23 cellular contexts compared by ENCODE assay signal in genomic region chr3:17745301-17745700, GRCh38.
"Had no signal": no experiment of that assay in that cellular context is flagged by ENCODE, and none has a peak within 500 bp of the region (broad histone marks: within the 10 kb centered on the region; RNA-seq: fewer than 3 reads in every experiment).

No MANE protein-coding gene starts in this region.

- H2AFZ ChIP-seq: neural progenitor cell had no signal

- H3K4me3 Mint-ChIP-seq: activated CD4-positive, alpha-beta T cell treated with anti-CD3 and anti-CD28 coated beads for 36 hours; activated naive CD4-positive, alpha-beta T cell treated with anti-CD3 and anti-CD28 coated beads for 36 hours; mesothelial cell of epicardium; stimulated activated effector memory CD8-positive, alpha-beta T cell treated with anti-CD3 and anti-CD28 coated beads, Interleukin-12 subunit alpha, Interleukin-12 subunit beta, amount 100 ng/mL, for 72 hours had no signal

- H3K9me3 ChIP-seq: left lung, stomach, suprapubic skin, transverse colon, uterus had no signal

- ATAC-seq: activated CD4-positive, alpha-beta T cell treated with anti-CD3 and anti-CD28 coated beads for 36 hours; activated T-cell treated with anti-CD3 and anti-CD28 coated beads, Interleukin-2, amount 50 U/mL, for 72 hours; left lung; naive thymus-derived CD8-positive, alpha-beta T cell; sciatic nerve; stimulated activated effector memory CD8-positive, alpha-beta T cell treated with anti-CD3 and anti-CD28 coated beads, Interleukin-12 subunit alpha, Interleukin-12 subunit beta, amount 100 ng/mL, for 72 hours; WTC11 had no signal

- H3K27ac ChIP-seq: left lung, neural progenitor cell, stomach, suprapubic skin, transverse colon, uterus had no signal

- H3K27ac Mint-ChIP-seq: activated CD4-positive, alpha-beta T cell treated with anti-CD3 and anti-CD28 coated beads for 36 hours; activated naive CD4-positive, alpha-beta T cell treated with anti-CD3 and anti-CD28 coated beads for 36 hours; mesothelial cell of epicardium; neural progenitor cell; stimulated activated effector memory CD8-positive, alpha-beta T cell treated with anti-CD3 and anti-CD28 coated beads, Interleukin-12 subunit alpha, Interleukin-12 subunit beta, amount 100 ng/mL, for 72 hours; WTC11 had no signal

- H3K9me3 Mint-ChIP-seq: activated naive CD4-positive, alpha-beta T cell treated with anti-CD3 and anti-CD28 coated beads for 36 hours; activated T-cell treated with anti-CD3 and anti-CD28 coated beads, Interleukin-2, amount 50 U/mL, for 72 hours; mesothelial cell of epicardium; naive thymus-derived CD8-positive, alpha-beta T cell; neural progenitor cell; stimulated activated effector memory CD8-positive, alpha-beta T cell treated with anti-CD3 and anti-CD28 coated beads, Interleukin-12 subunit alpha, Interleukin-12 subunit beta, amount 100 ng/mL, for 72 hours; WTC11 had no signal

- H3K27me3 ChIP-seq: left lung, neural progenitor cell, stomach, suprapubic skin, transverse colon, uterus had no signal

- DNase-seq: activated CD4-positive, alpha-beta T cell treated with anti-CD3 and anti-CD28 coated beads for 36 hours; activated CD4-positive, alpha-beta T cell treated with anti-CD3 and anti-CD28 coated beads, Interleukin-2, amount 50 U/mL, for 48 hours; activated effector memory CD4-positive, alpha-beta T cell treated with Interleukin-2 at 50 U/mL for 16 hours; activated naive CD4-positive, alpha-beta T cell treated with anti-CD3 and anti-CD28 coated beads for 36 hours; activated T-cell treated with anti-CD3 and anti-CD28 coated beads, Interleukin-2, amount 50 U/mL, for 72 hours; cerebellar nuclear complex; cortex of kidney; foreskin fibroblast; kidney glomerular epithelial cell; left lung; naive thymus-derived CD8-positive, alpha-beta T cell; small intestine; stimulated activated CD4-positive, alpha-beta T cell treated with anti-CD3 and anti-CD28 coated beads, Interleukin-2, amount 100 ng/mL, for 24 hours; stomach; transverse colon; uterus had no signal

- H3K4me3 ChIP-seq: left lung, lung, neural progenitor cell, stomach, suprapubic skin, transverse colon, uterus had no signal

- H3K36me3 Mint-ChIP-seq: mesothelial cell of epicardium; naive thymus-derived CD8-positive, alpha-beta T cell; neural progenitor cell; stimulated activated effector memory CD8-positive, alpha-beta T cell treated with anti-CD3 and anti-CD28 coated beads, Interleukin-12 subunit alpha, Interleukin-12 subunit beta, amount 100 ng/mL, for 72 hours; WTC11 had no signal

- H3K27me3 Mint-ChIP-seq: activated CD4-positive, alpha-beta T cell treated with anti-CD3 and anti-CD28 coated beads for 36 hours; naive thymus-derived CD8-positive, alpha-beta T cell had no signal

- H3K4me2 ChIP-seq: neural progenitor cell had no signal

- H3K36me3 ChIP-seq: left lung, neural progenitor cell, stomach, suprapubic skin, transverse colon, uterus had no signal
